Comparison of ENCODE assay signal across 8 cellular contexts in the genomic region with DNA sequence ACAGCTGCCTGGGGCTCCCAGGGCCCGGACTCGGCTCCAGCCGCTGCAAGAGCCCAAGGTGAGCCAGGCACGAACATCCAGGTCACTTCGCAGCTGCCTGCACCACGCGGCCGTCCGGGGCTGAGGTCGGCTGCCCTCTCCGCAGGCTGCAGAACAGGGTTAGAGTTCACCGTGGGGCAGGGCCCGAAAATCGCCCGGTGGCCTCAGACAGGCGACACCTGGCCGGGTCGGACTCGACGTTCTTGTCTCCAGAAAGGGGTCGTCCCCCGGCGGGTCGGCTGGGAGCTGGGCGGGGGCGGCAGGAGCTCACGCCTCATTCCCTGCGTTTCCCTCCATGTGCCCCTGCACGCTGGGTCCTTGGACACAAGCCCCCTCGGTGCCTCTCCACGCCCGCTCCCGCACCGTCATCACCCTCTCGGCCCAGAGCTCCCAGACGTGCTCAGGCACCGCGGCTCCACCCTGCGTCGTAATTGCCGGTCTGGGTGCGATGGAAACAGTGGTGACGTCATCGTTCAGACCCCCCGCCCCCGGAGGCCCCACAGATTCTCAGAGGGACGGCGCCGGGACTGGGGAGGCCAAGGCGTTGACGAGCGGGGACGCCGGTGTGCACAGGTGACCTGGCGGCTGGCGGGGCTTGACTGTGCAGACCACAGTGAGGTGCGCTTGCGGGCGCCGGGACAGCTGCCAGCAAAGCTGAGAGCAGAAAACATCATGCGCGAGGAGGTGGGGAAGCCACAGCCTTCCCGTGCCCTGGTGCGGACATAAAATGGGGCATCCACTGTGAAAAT.
DNase-seq lines count a peak whose midpoint lies in the region; ATAC-seq and TF ChIP-seq lines count a peak whose summit lies in the region.

No MANE protein-coding gene starts in this region.

- TF ChIP-seq CTCF in GM10248 (IDR thresholded peaks at IDR 0.05; ENCODE audit: control extremely low read depth, extremely low read depth, low read depth, missing control alignments), result no peak

- H3K36me3 Mint-ChIP-seq in activated T-cell treated with anti-CD3 and anti-CD28 coated beads, Interleukin-2, amount 50 U/mL, for 24 hours (ENCODE audit: low read depth), result peaks cover 21% of the 10 kb centered on the region

- H3K27ac Mint-ChIP-seq in activated T-cell treated with anti-CD3 and anti-CD28 coated beads, Interleukin-2, amount 50 U/mL, for 24 hours, result peak overlapping the region; percentile 52

- DNase-seq in GM10248 (ENCODE audit: extremely low spot score) (peak; percentile 72), NCI-H82 treated with DMSO at 0.1 percent for 48 hours (lab: John Stamatoyannopoulos, UW; ENCODE audit: unreplicated experiment) (peak; percentile 3), glomerular visceral epithelial cell (ENCODE audit: extremely low spot score) (peak; percentile 70), dedifferentiated amniotic fluid mesenchymal stem cell (ENCODE audit: extremely low spot score) (no peak)
- DNase-seq in activated T-cell treated with anti-CD3 and anti-CD28 coated beads, Interleukin-2, amount 50 U/mL, for 24 hours, result peak; percentile 81
- peak; percentile 45 to 58 for DNase-seq in stimulated activated CD4-positive, alpha-beta T cell treated with anti-CD3 and anti-CD28 coated beads, Interleukin-4, amount 100 ng/mL, for 4 hours

- H3K4me3 Mint-ChIP-seq in activated T-cell treated with anti-CD3 and anti-CD28 coated beads, Interleukin-2, amount 50 U/mL, for 24 hours, result peak overlapping the region; percentile 38

- H3K9me3 Mint-ChIP-seq in activated T-cell treated with anti-CD3 and anti-CD28 coated beads, Interleukin-2, amount 50 U/mL, for 24 hours, result no peaks in the 10 kb centered on the region

- CTCF ChIA-PET in GM10248 (lab: Yijun Ruan, JAX), result interaction anchor here (1.1 to 2.4 kb wide), 6 partner anchors 9 to 133 kb away, joined by 3 to 9 read pairs (median 5); no protein-coding TSS in a partner anchor

- H3K27me3 Mint-ChIP-seq in activated T-cell treated with anti-CD3 and anti-CD28 coated beads, Interleukin-2, amount 50 U/mL, for 24 hours, result peaks cover 30% of the 10 kb centered on the region

- POLR2A ChIA-PET in GM10248 (lab: Yijun Ruan, JAX), result no interaction called here

- ATAC-seq in GM21423 (IDR thresholded peaks at IDR 0.05; ENCODE audit: unreplicated experiment) (no peak), HG03045 (IDR thresholded peaks at IDR 0.05; ENCODE audit: unreplicated experiment) (no peak)

- H3K4me1 Mint-ChIP-seq in activated T-cell treated with anti-CD3 and anti-CD28 coated beads, Interleukin-2, amount 50 U/mL, for 24 hours (ENCODE audit: low read depth), result peaks cover 13% of the 10 kb centered on the region
